In genomic region chr5:132963175-132964104, GRCh38 we compare ENCODE assay signal across 8 cellular contexts. TPM values are rescaled to one million over a fixed set of nuclear protein-coding genes. Genes with fewer than 3 reads are reported as not detected.
A peak's percentile ranks its signal among the peaks of the same experiment; 100 is the strongest.
DNase-seq lines count a peak whose midpoint lies in the region; ATAC-seq and TF ChIP-seq lines count a peak whose summit lies in the region.

AFF4 (minus strand) TSS chr5:132963634; CDS start chr5:132937189, 26,445 bp downstream.

- H3K4me3 Mint-ChIP-seq in endothelial cell (ENCODE audit: unreplicated experiment), result peak within 1 kb of the TSS; percentile 99

- H3K4me1 ChIP-seq in NT2/D1 (ENCODE audit: insufficient read depth, insufficient read length), result no peaks in the 10 kb centered on the region

- H3K27me3 Mint-ChIP-seq in endothelial cell (ENCODE audit: unreplicated experiment), result peaks cover 4% of the 10 kb centered on the region

- peak within 1 kb of the TSS; percentile 100 for H3K27ac Mint-ChIP-seq in endothelial cell (ENCODE audit: unreplicated experiment)

- peaks cover 4% of the 10 kb centered on the region for H3K36me3 Mint-ChIP-seq in endothelial cell (ENCODE audit: low read depth, unreplicated experiment)

- no peaks in the 10 kb centered on the region for H3K9me3 ChIP-seq in NT2/D1 (ENCODE audit: insufficient read depth, low read length)

- no peaks in the 10 kb centered on the region for H3K27me3 ChIP-seq in NT2/D1 (ENCODE audit: insufficient read depth, insufficient read length)

- H3K4me1 Mint-ChIP-seq in endothelial cell (ENCODE audit: unreplicated experiment), result peaks cover 18% of the 10 kb centered on the region

- H3K4me3 ChIP-seq in NT2/D1 (ENCODE audit: insufficient read length, low read depth), result peak within 1 kb of the TSS; percentile 70

- DNase-seq in COLO829 (ENCODE audit: low spot score) (peak; percentile 70), HS-5 (ENCODE audit: low read depth) (peak; percentile 73), NT2/D1 (ENCODE audit: low read depth, low spot score) (peak; percentile 80), endothelial cell (ENCODE audit: low spot score) (peak; percentile 98), midbrain (lab: John Stamatoyannopoulos, UW) (peak; percentile 98)
- peak; percentile 85 for DNase-seq in activated CD8-positive, alpha-beta memory T cell treated with anti-CD3 and anti-CD28 coated beads, Interleukin-2, amount 50 U/mL, for 4 hours
- DNase-seq in stimulated activated CD8-positive, alpha-beta memory T cell treated with anti-CD3 and anti-CD28 coated beads, Interleukin-2, amount 100 ng/mL, for 1 hour (ENCODE audit: low read depth in 2 of 2), result peak; percentile 72 to 74

- H3K36me3 ChIP-seq in NT2/D1 (ENCODE audit: insufficient read depth, insufficient read length, low read length), result no peaks in the 10 kb centered on the region

- peak; percentile 90 for ATAC-seq in GM19468 (IDR thresholded peaks at IDR 0.05; ENCODE audit: extremely low read depth, unreplicated experiment)

- H3K9ac ChIP-seq in NT2/D1 (ENCODE audit: insufficient read length, low read depth), result peak within 1 kb of the TSS; percentile 93

- TF ChIP-seq CTCF in endothelial cell (IDR thresholded peaks at IDR 0.05; ENCODE audit: unreplicated experiment), result no peak

- H3K9me3 Mint-ChIP-seq in endothelial cell (ENCODE audit: unreplicated experiment), result no peaks in the 10 kb centered on the region

RNA-seq across cellular contexts. Expression of gene AFF4, which starts in this region (rescaled TPM):
- 87.4 TPM for total RNA-seq in endothelial cell (ENCODE audit: unreplicated experiment)

Comparison
In these comparisons a context has a peak if more than half of its experiments do, and no peak if none do; other contexts are left out.
1. Peak in every context shown above with its lines: DNase-seq, ATAC-seq and H3K4me3 ChIP-seq.